ENCODE assay signal across 8 cellular contexts in the genomic region with DNA sequence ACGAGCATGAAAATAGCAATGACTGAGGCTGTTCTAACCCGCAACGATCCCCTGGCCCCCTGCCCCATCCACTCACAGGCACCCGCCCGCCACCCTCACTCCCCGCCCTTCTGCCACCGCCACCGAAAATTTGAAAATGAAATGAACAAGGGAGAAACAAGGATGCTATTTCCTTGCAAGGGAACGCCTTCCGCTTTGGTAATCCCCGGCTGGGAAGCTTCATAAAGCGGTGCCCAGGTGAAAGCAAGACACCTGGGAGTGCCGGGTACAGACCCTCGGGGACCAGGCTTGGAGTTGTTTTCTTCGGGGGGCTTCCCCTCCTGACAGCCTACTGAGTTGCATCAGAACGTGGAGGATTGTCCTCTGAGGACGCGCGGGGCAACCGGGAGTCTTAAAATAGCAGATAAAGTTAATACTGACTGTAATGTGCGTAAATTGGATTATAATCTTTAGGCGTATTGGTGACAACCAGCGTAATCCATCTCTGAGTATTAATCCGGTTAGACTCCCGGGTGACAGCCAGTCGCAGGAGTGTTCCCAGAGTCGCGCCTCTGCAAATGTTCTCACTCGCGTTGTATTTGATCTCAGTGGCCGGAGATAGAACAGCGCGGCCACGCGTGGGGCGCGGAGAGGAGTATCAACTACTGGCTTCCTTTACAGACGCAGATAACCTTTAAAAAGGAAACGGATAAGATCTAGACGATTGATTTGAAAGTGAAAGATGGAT. TPM values are rescaled to one million over a fixed set of nuclear protein-coding genes. Genes with fewer than 3 reads are reported as not detected.
DNase-seq lines count a peak whose midpoint lies in the region; ATAC-seq and TF ChIP-seq lines count a peak whose summit lies in the region.

No MANE protein-coding gene starts in this region.

- H3K9me3 Mint-ChIP-seq in mesothelial cell of epicardium, result no peaks in the 10 kb centered on the region

- H3K27ac Mint-ChIP-seq in mesothelial cell of epicardium, result peak overlapping the region; percentile 25

- no peak for TF ChIP-seq CTCF in mesothelial cell of epicardium (IDR thresholded peaks at IDR 0.05; ENCODE audit: unreplicated experiment)

- peak overlapping the region; percentile 49 for H3K9ac ChIP-seq in HUES6 (ENCODE audit: low read length)

- H3K36me3 Mint-ChIP-seq in mesothelial cell of epicardium, result no peaks in the 10 kb centered on the region

- peaks cover 53% of the 10 kb centered on the region for H3K4me1 Mint-ChIP-seq in mesothelial cell of epicardium

- peaks cover 8% of the 10 kb centered on the region for H3K27me3 Mint-ChIP-seq in mesothelial cell of epicardium (ENCODE audit: low read depth)

- H3K27me3 ChIP-seq in HUES6 (ENCODE audit: control insufficient read depth, insufficient read depth, low read length), result peaks cover 59% of the 10 kb centered on the region

- H3K27ac ChIP-seq in HUES6 (ENCODE audit: low read depth, low read length), result no peak overlapping the region

- no peaks in the 10 kb centered on the region for H3K9me3 ChIP-seq in HUES6 (ENCODE audit: control insufficient read depth, insufficient read depth, low read depth, low read length)

- ATAC-seq in GM18907 (IDR thresholded peaks at IDR 0.05; ENCODE audit: unreplicated experiment) (peak; percentile 18), GM19397 (IDR thresholded peaks at IDR 0.05; ENCODE audit: unreplicated experiment) (no peak)

- H3K4me3 ChIP-seq in HUES6 (ENCODE audit: low read depth, low read length), result peak overlapping the region; percentile 89

- H3K36me3 ChIP-seq in HUES6 (ENCODE audit: control insufficient read depth, insufficient read depth, low read length), result no peaks in the 10 kb centered on the region

- peaks cover 12% of the 10 kb centered on the region for H3K4me1 ChIP-seq in HUES6 (ENCODE audit: control insufficient read depth, insufficient read depth, low read length)

- H3K4me3 Mint-ChIP-seq in mesothelial cell of epicardium, result peak overlapping the region; percentile 95

- DNase-seq in activated CD4-positive, alpha-beta T cell treated with anti-CD3 and anti-CD28 coated beads for 24 hours (ENCODE audit: low read depth in 2 of 2), result peak; percentile 19 to 44
- DNase-seq in ecto neural progenitor cell (ENCODE audit: low spot score) (peak; percentile 57), mesothelial cell of epicardium (ENCODE audit: low spot score in 2 of 2, unreplicated experiment in 2 of 2) (peak in 1 of 2 experiments; percentile 40), NCI-H2029 treated with DMSO at 0.1 percent for 48 hours (lab: John Stamatoyannopoulos, UW) (no peak)
- DNase-seq in stimulated activated CD8-positive, alpha-beta memory T cell treated with anti-CD3 and anti-CD28 coated beads, Interleukin-4, amount 100 ng/mL, for 48 hours, result peak; percentile 66

RNA-seq across cellular contexts. Expression of a gene that starts 0.9 kb away (rescaled TPM):
- 41.4 to 45.8 TPM (median 42.5 TPM) in 3 replicates for total RNA-seq in mesothelial cell of epicardium
